In the genomic region with DNA sequence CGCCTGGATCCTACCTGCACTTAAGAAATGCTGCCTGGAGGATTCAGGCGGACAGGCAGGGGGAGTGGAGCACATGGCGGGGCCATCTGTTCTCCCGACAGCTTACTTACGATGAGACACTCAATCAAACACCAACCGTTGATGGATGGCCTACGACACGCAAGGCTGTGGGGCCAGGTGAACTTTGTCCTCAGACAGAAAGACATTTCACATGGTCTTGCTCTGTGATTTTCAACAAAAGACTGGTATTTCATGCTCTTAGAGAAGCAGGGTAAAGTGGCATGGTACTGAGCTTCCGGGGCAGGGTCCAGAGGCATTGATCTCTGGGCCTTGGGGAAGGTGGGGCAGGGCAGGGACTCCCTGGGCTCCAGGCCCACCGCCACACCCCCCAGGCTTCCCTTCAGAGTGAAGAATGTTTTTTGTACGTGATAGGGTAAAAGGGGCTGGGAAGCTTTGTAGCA, we compare ENCODE assay signal across 12 cellular contexts.
"Had no signal": no experiment of that assay in that cellular context is flagged by ENCODE, and none has a peak within 500 bp of the region (broad histone marks: within the 10 kb centered on the region; RNA-seq: fewer than 3 reads in every experiment).

No MANE protein-coding gene starts in this region.

- H3K4me3 Mint-ChIP-seq: activated naive CD4-positive, alpha-beta T cell treated with anti-CD3 and anti-CD28 coated beads, Interleukin-2, amount 10 ng/mL, durations not matched to agents 7 days and 5 days; T-helper 2 cell treated with Interferon-gamma antibody and Interleukin-4, amounts not matched to agents 5 μg/mL and 100 μg/mL, for 36 hours had no signal

- H3K4me1 Mint-ChIP-seq: activated naive CD4-positive, alpha-beta T cell treated with anti-CD3 and anti-CD28 coated beads, Interleukin-2, amount 10 ng/mL, durations not matched to agents 7 days and 5 days had no signal

- H3K9me3 Mint-ChIP-seq: activated naive CD4-positive, alpha-beta T cell treated with anti-CD3 and anti-CD28 coated beads, Interleukin-2, amount 10 ng/mL, durations not matched to agents 7 days and 5 days; T-helper 2 cell treated with Interferon-gamma antibody and Interleukin-4, amounts not matched to agents 5 μg/mL and 100 μg/mL, for 36 hours had no signal

- H3K36me3 Mint-ChIP-seq: activated naive CD4-positive, alpha-beta T cell treated with anti-CD3 and anti-CD28 coated beads, Interleukin-2, amount 10 ng/mL, durations not matched to agents 7 days and 5 days had no signal

- H3K27ac Mint-ChIP-seq: activated naive CD4-positive, alpha-beta T cell treated with anti-CD3 and anti-CD28 coated beads, Interleukin-2, amount 10 ng/mL, durations not matched to agents 7 days and 5 days; T-helper 2 cell treated with Interferon-gamma antibody and Interleukin-4, amounts not matched to agents 5 μg/mL and 100 μg/mL, for 36 hours had no signal

- ATAC-seq: gastrocnemius medialis, pancreas had no signal

- DNase-seq: activated CD4-positive, alpha-beta T cell treated with anti-CD3 and anti-CD28 coated beads, Interleukin-2, amount 50 U/mL, for 48 hours; activated CD4-positive, CD25-positive, alpha-beta regulatory T cell treated with anti-CD3 and anti-CD28 coated beads, Interleukin-2, amount 50 U/mL, for 72 hours; activated naive CD4-positive, alpha-beta T cell treated with anti-CD3 and anti-CD28 coated beads, Interleukin-2, amount 10 ng/mL, durations not matched to agents 7 days and 5 days; caudate nucleus; colonic mucosa; effector memory CD4-positive, alpha-beta T cell; gastrocnemius medialis; mesendoderm; small intestine; SW 1271 had no signal
